12 cellular contexts compared by ENCODE assay signal in genomic region chr10:8137726-8138125, GRCh38.
DNase-seq lines count a peak whose midpoint lies in the region; ATAC-seq, FAIRE-seq and TF ChIP-seq lines count a peak whose summit lies in the region.
"Had no signal": no experiment of that assay in that cellular context is flagged by ENCODE, and none has a peak within 500 bp of the region (broad histone marks: within the 10 kb centered on the region; RNA-seq: fewer than 3 reads in every experiment).

No MANE protein-coding gene starts in this region.

- H3K27me3 Mint-ChIP-seq in CD4-positive, alpha-beta memory T cell, result peaks cover 0 to 1% of the 10 kb centered on the region in 2 donors

- no peak for TF ChIP-seq RAD21 in H1 (IDR thresholded peaks at IDR 0.05 in 1 of 2, conservative IDR thresholded peaks at IDR 0.05 in 1 of 2; ENCODE audit: low read depth in 2 of 2, low read length in 2 of 2)

- POLR2A ChIA-PET in CD4-positive, alpha-beta memory T cell (lab: Charles Lee; ENCODE audit: partially characterized antibody), result interaction anchor here (0.9 to 3.7 kb wide), 13 partner anchors 9 to 278 kb away, joined by 3 to 45 read pairs (median 5); partner anchors contain the start of gene GATA3
- POLR2A ChIA-PET in H1 (lab: Charles Lee; ENCODE audit: partially characterized antibody), result no interaction called here

- FAIRE-seq in H1 (lab: Jason Lieb, UNC), result no peak
- no peak for FAIRE-seq in RCC 7860 (lab: Jason Lieb, UNC)

- no peak overlapping the region for H2AK5ac ChIP-seq in H1 (ENCODE audit: low read depth, low read length)

- H2BK120ac ChIP-seq in H1 (replicated peaks; ENCODE audit: low read depth, low read length), result no peak overlapping the region

- WGBS in H1 (ENCODE audit: extremely low coverage in 1 of 2, insufficient coverage in 1 of 2, insufficient read length in 1 of 2, insufficient replicate concordance in 2 of 2, low coverage in 1 of 2, low lambda C conversion rate in 2 of 2, missing lambda C conversion rate in 1 of 2), 2 experiments, result 85% methylated on average over 5 of the region's 6 CpGs; no CpG with 5 or more reads in 1 of the 2 experiments
- WGBS in suprapubic skin, result 75% methylated on average over 6 of the region's 6 CpGs
- 77 to 85% (median 83%) methylated on average over 6 of the region's 6 CpGs for WGBS in heart left ventricle, 4 donors

- peaks cover 0 to 2% (median 0%) of the 10 kb centered on the region in 8 donors for H3K9me3 Mint-ChIP-seq in CD4-positive, alpha-beta memory T cell

- CTCF ChIA-PET in CD4-positive, alpha-beta memory T cell (lab: Charles Lee; ENCODE audit: partially characterized antibody), result interaction anchor here (0.9 to 1.4 kb wide), 6 partner anchors 11 to 307 kb away, joined by 3 to 5 read pairs (median 3); no protein-coding TSS in a partner anchor
- CTCF ChIA-PET in H1 (lab: Charles Lee; ENCODE audit: partially characterized antibody), result no interaction called here

- H3K23me2 ChIP-seq in H1 (ENCODE audit: low read depth, low read length), result no peaks in the 10 kb centered on the region

- no peaks in the 10 kb centered on the region for H3K27me3 ChIP-seq in CD4-positive, alpha-beta memory T cell (ENCODE audit: insufficient read depth, low read length)
- no peaks in the 10 kb centered on the region for H3K27me3 ChIP-seq in HL-60 (ENCODE audit: insufficient read depth, poor library complexity, severe bottlenecking)
- no peaks in the 10 kb centered on the region for H3K27me3 ChIP-seq in H1 (replicated peaks in 1 of 4; ENCODE audit: control insufficient read depth in 3 of 4, extremely low read depth in 1 of 4, insufficient read depth in 3 of 4, low read length in 3 of 4)
- no peaks in the 10 kb centered on the region for H3K27me3 ChIP-seq in suprapubic skin
- peaks cover 0 to 8% (median 0%) of the 10 kb centered on the region in 9 donors for H3K27me3 ChIP-seq in heart left ventricle
- H3K27me3 ChIP-seq: testis had no signal

- H2BK5ac ChIP-seq in H1 (ENCODE audit: low read depth, low read length), result no peak overlapping the region

- H3K23ac ChIP-seq in H1 (ENCODE audit: insufficient read length), result no peak overlapping the region

- peak overlapping the region; percentile 86 to 96 (median 92) for H3K4me3 Mint-ChIP-seq in CD4-positive, alpha-beta memory T cell

- H4K8ac ChIP-seq in H1 (ENCODE audit: extremely low read depth, insufficient read depth, low read length), result no peak overlapping the region

- no peaks in the 10 kb centered on the region for H3K36me3 ChIP-seq in CD4-positive, alpha-beta memory T cell (ENCODE audit: insufficient read depth, low read length)
- H3K36me3 ChIP-seq in H1 (ENCODE audit: control insufficient read depth in 2 of 4, insufficient read depth in 4 of 4, low read length in 3 of 4) (no peaks in the 10 kb centered on the region), suprapubic skin (no peaks in the 10 kb centered on the region), heart left ventricle (no peaks in the 10 kb centered on the region)

- peak overlapping the region; percentile 11; the same call in 1 of the 2 replicates for H2AFZ ChIP-seq in H1 (ENCODE audit: low read length)

- H3K79me1 ChIP-seq in H1 (ENCODE audit: low read depth, low read length), result no peaks in the 10 kb centered on the region

- H3K27ac Mint-ChIP-seq in CD4-positive, alpha-beta memory T cell, result peak overlapping the region; percentile 91 to 98 (median 96)

- no peaks in the 10 kb centered on the region for H3K79me2 ChIP-seq in H1 (ENCODE audit: control insufficient read depth in 1 of 2, insufficient read depth in 2 of 2, low read length in 2 of 2)

- no peak overlapping the region for H2BK20ac ChIP-seq in H1 (ENCODE audit: low read length)

- no peak overlapping the region for H3K4ac ChIP-seq in H1 (replicated peaks; ENCODE audit: insufficient read length, low read depth, low read length)

- no peak overlapping the region for H3K4me2 ChIP-seq in H1 (ENCODE audit: insufficient read depth in 1 of 2, low read depth in 2 of 2, low read length in 2 of 2)

- peak overlapping the region; percentile 68 for H3K27ac ChIP-seq in CD4-positive, alpha-beta memory T cell (ENCODE audit: low read depth, low read length)
- H3K27ac ChIP-seq in HL-60 (replicated peaks), result no peak overlapping the region
- no peak overlapping the region for H3K27ac ChIP-seq in H1 (ENCODE audit: low read depth, low read length)
- H3K27ac ChIP-seq in suprapubic skin, result no peak overlapping the region
- peak overlapping the region in 1 of 12 donors; percentile 37 for H3K27ac ChIP-seq in heart left ventricle
- H3K27ac ChIP-seq: testis had no signal

- TF ChIP-seq POLR2A in H1 (IDR thresholded peaks at IDR 0.05; ENCODE audit: control extremely low read depth in 1 of 2, low read depth in 2 of 2, low read length in 2 of 2) (no peak), suprapubic skin (IDR thresholded peaks at IDR 0.05) (no peak), heart left ventricle (IDR thresholded peaks at IDR 0.05) (no peak)

- TF ChIP-seq EP300 in H1 (IDR thresholded peaks at IDR 0.05; ENCODE audit: borderline replicate concordance in 1 of 2, low read depth in 2 of 2, low read length in 2 of 2) (no peak), suprapubic skin (IDR thresholded peaks at IDR 0.05) (no peak)

- no peak overlapping the region for H3K9ac ChIP-seq in H1 (replicated peaks in 1 of 4; ENCODE audit: extremely low read depth in 1 of 4, low read depth in 3 of 4, low read length in 3 of 4)

- ATAC-seq in heart left ventricle, result no peak

- H3K4me3 ChIP-seq in CD4-positive, alpha-beta memory T cell (ENCODE audit: low read length in 2 of 2), result peak overlapping the region; percentile 6 to 53
- no peak overlapping the region for H3K4me3 ChIP-seq in HL-60 (replicated peaks; ENCODE audit: insufficient read depth, low read length)
- H3K4me3 ChIP-seq in H1 (ENCODE audit: extremely low read depth in 1 of 4, insufficient read depth in 2 of 4, low read depth in 3 of 4, low read length in 4 of 4), result no peak overlapping the region
- H3K4me3 ChIP-seq in suprapubic skin, result no peak overlapping the region
- peak overlapping the region in 1 of 12 donors; percentile 25 for H3K4me3 ChIP-seq in heart left ventricle
- H3K4me3 ChIP-seq: testis had no signal

- H4K91ac ChIP-seq in H1 (replicated peaks; ENCODE audit: insufficient read length, low read length), result no peak overlapping the region

- peak in 3 of 5 donors; percentile 32 to 49 (median 41) for DNase-seq in CD4-positive, alpha-beta memory T cell
- DNase-seq in HL-60 (ENCODE audit: low read depth in 1 of 2, low spot score in 1 of 2) (peak; percentile 11 to 64), H1 (ENCODE audit: low read depth in 1 of 2, low spot score in 2 of 2) (no peak), DMS53 treated with DMSO at 0.1 percent for 48 hours (lab: John Stamatoyannopoulos, UW; ENCODE audit: unreplicated experiment) (no peak), RCC 7860 (ENCODE audit: low spot score) (no peak), suprapubic skin (ENCODE audit: low spot score in 2 of 2) (no peak), heart left ventricle (no peak)
- peak; percentile 11 for DNase-seq in activated CD4-positive, alpha-beta T cell treated with anti-CD3 and anti-CD28 coated beads, Interleukin-2, amount 50 U/mL, for 1 hour
- DNase-seq: foreskin melanocyte, NCI-H1694, nucleus accumbens, testis had no signal

- H3K36me3 Mint-ChIP-seq in CD4-positive, alpha-beta memory T cell, result no peaks in the 10 kb centered on the region

- no peak overlapping the region for H3K18ac ChIP-seq in H1 (ENCODE audit: extremely low read depth, low read length)

- peaks cover 31 to 51% (median 40%) of the 10 kb centered on the region in 4 donors for H3K4me1 Mint-ChIP-seq in CD4-positive, alpha-beta memory T cell

- H3K14ac ChIP-seq in H1 (ENCODE audit: insufficient read length), result no peak overlapping the region

- H3K9me3 ChIP-seq in CD4-positive, alpha-beta memory T cell (ENCODE audit: control insufficient read depth in 1 of 2, low read length in 2 of 2), result no peaks in the 10 kb centered on the region
- H3K9me3 ChIP-seq in H1 (ENCODE audit: insufficient read depth in 2 of 2, low read depth in 1 of 2, low read length in 1 of 2) (no peaks in the 10 kb centered on the region), suprapubic skin (no peaks in the 10 kb centered on the region), heart left ventricle (no peaks in the 10 kb centered on the region)
- H3K9me3 ChIP-seq: testis had no signal

- H2BK12ac ChIP-seq in H1 (ENCODE audit: low read depth, low read length), result 0 out of 2 replicates have a peak overlapping the region, but pooled peaks have one; percentile 14

- no peak overlapping the region for H3K56ac ChIP-seq in H1 (replicated peaks; ENCODE audit: insufficient read length, low read depth, low read length)

- H2BK15ac ChIP-seq in H1 (ENCODE audit: low read length), result no peak overlapping the region

- peaks cover 35% of the 10 kb centered on the region for H3K4me1 ChIP-seq in CD4-positive, alpha-beta memory T cell (ENCODE audit: insufficient read depth, low read length)
- H3K4me1 ChIP-seq in H1 (replicated peaks in 1 of 4; ENCODE audit: control insufficient read depth in 3 of 4, insufficient read depth in 4 of 4, low read length in 3 of 4) (no peaks in the 10 kb centered on the region), suprapubic skin (no peaks in the 10 kb centered on the region), heart left ventricle (no peaks in the 10 kb centered on the region)
- H3K4me1 ChIP-seq: testis had no signal

- no peaks in the 10 kb centered on the region for H4K20me1 ChIP-seq in H1 (replicated peaks in 1 of 2; ENCODE audit: control insufficient read depth in 1 of 2, insufficient read depth in 2 of 2, low read length in 2 of 2)

- intact Hi-C loops in CD4-positive, alpha-beta memory T cell (cut with micrococcal nuclease), result loop anchor here (1.0 to 5.0 kb wide), 4 partner anchors 45 to 195 kb away; no protein-coding TSS in a partner anchor
- intact Hi-C loops in heart left ventricle (cut with DNase I), result no loop called here

- H4K5ac ChIP-seq in H1 (ENCODE audit: insufficient read length, low read depth, low read length), result no peak overlapping the region

- TF ChIP-seq CTCF in HL-60 (IDR thresholded peaks at IDR 0.05; ENCODE audit: insufficient read depth, low read length) (no peak), H1 (IDR thresholded peaks at IDR 0.05; ENCODE audit: control extremely low read depth in 1 of 3, insufficient read depth in 1 of 3, low read depth in 1 of 3, low read length in 3 of 3) (no peak), suprapubic skin (IDR thresholded peaks at IDR 0.05) (no peak), heart left ventricle (IDR thresholded peaks at IDR 0.05) (no peak)

TF ChIP-seq in H1, 55 proteins besides CTCF, POLR2A, EP300 and RAD21 (continues in another document):
- no peak for TF ChIP-seq TAF1 (IDR thresholded peaks at IDR 0.05; ENCODE audit: low read depth, low read length)
- no peak for TF ChIP-seq ATF3 (IDR thresholded peaks at IDR 0.05; ENCODE audit: insufficient read depth, low read depth, low read length)

Comparison
In these comparisons a context has a peak if more than half of its experiments do, and no peak if none do; other contexts are left out.
1. DNase-seq: peak in CD4-positive, alpha-beta memory T cell (3 of 5), HL-60 (2 of 2) and activated CD4-positive, alpha-beta T cell treated with anti-CD3 and anti-CD28 coated beads, Interleukin-2, amount 50 U/mL, for 1 hour (single experiment); none in H1 (0 of 2), DMS53 treated with DMSO at 0.1 percent for 48 hours (single experiment), RCC 7860 (single experiment), suprapubic skin (0 of 2) and heart left ventricle (0 of 5).
2. H3K4me3 ChIP-seq: peak in CD4-positive, alpha-beta memory T cell (2 of 2); none in HL-60 (single experiment), H1 (0 of 4) and suprapubic skin (single experiment).